8 cellular contexts compared by ENCODE assay signal in the genomic region with DNA sequence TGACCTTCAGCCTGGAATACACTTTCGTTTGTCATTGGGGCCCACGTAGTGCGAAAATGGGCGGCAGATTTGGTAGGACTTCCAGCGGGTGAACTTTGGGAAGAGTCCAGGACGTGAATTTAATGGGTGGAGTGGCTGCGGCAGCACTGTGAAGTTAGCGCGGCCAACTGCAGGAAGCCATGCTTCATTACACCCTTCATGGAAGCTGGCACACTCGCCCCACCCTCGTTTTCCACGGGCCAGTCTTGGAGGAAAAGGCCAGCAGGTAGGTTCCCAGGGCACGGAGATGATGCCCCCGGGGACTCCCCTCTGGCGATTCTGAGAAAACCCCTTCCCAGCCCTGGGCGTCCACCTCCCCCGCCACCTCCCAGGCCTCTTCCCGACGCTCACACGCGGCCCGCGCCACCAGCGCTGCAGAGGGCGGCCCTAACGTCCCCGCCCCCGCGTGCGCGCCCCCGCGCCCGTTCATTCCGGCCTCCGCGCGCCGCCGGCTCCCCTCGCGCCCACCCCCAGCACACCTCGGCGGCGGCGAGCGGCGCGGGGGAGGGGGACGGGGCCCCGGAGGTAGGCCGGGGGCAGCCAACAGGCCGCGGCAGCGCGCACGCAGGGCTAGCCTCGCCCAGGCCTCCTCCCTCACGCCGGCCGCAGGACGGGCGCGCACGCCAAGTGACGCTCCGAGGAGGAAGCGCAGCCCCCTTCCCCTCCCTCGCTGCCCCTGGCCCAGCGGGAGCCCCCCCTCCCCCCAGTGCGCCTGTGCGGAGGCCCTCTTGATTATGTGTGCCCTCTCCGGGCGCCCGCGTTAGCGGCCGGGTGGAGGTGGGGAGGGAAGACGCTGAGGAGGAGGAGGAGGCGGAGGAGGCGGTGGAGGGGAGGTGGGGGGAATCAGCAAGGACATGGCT. TPM values are rescaled to one million over a fixed set of nuclear protein-coding genes. Genes with fewer than 3 reads are reported as not detected.
DNase-seq lines count a peak whose midpoint lies in the region; ATAC-seq and TF ChIP-seq lines count a peak whose summit lies in the region.

A gene (plus strand): TSS at position 656 of the 899 bp plus-strand sequence. CDS start 413 bp downstream, outside the sequence.

- peaks cover 5% of the 10 kb centered on the region for H3K27me3 Mint-ChIP-seq in activated CD8-positive, alpha-beta memory T cell treated with anti-CD3 and anti-CD28 coated beads, Interleukin-2, amount 10 ng/mL, durations not matched to agents 7 days and 5 days
- H3K27me3 Mint-ChIP-seq in endodermal cell (ENCODE audit: insufficient read depth): no peaks in the 10 kb centered on the region
- no peaks in the 10 kb centered on the region for H3K27me3 Mint-ChIP-seq in mesothelial cell of epicardium (ENCODE audit: low read depth)

- H3K4me3 ChIP-seq in HL-60 (replicated peaks; ENCODE audit: insufficient read depth, low read length) (peak within 1 kb of the TSS; percentile 54), endodermal cell (ENCODE audit: low read length) (peak within 1 kb of the TSS; percentile 89)

- H3K4me1 ChIP-seq in endodermal cell (ENCODE audit: control insufficient read depth, insufficient read depth, low read length): peaks cover 18% of the 10 kb centered on the region

- H3K4me1 Mint-ChIP-seq in activated CD8-positive, alpha-beta memory T cell treated with anti-CD3 and anti-CD28 coated beads, Interleukin-2, amount 10 ng/mL, durations not matched to agents 7 days and 5 days: peaks cover 23% of the 10 kb centered on the region
- H3K4me1 Mint-ChIP-seq in endodermal cell: peaks cover 29% of the 10 kb centered on the region
- H3K4me1 Mint-ChIP-seq in mesothelial cell of epicardium: peaks cover 27% of the 10 kb centered on the region

- DNase-seq in CMK (ENCODE audit: low read depth): peak; percentile 84
- DNase-seq in HL-60 (ENCODE audit: low read depth in 1 of 2, low spot score in 1 of 2): peak; percentile 71 to 86
- peak; percentile 91 for DNase-seq in NOMO-1 treated with dmso at 0.1 percent for 144 hours (lab: John Stamatoyannopoulos, UW; ENCODE audit: unreplicated experiment)
- DNase-seq in activated CD8-positive, alpha-beta memory T cell treated with anti-CD3 and anti-CD28 coated beads, Interleukin-2, amount 10 ng/mL, durations not matched to agents 7 days and 5 days: peak; percentile 95
- peak; percentile 98 for DNase-seq in endodermal cell
- DNase-seq in mesothelial cell of epicardium (ENCODE audit: low spot score in 2 of 2, unreplicated experiment in 2 of 2): peak; percentile 93
- peak; percentile 88 to 89 for DNase-seq in stimulated activated CD8-positive, alpha-beta memory T cell treated with anti-CD3 and anti-CD28 coated beads, Interleukin-15, amount 100 ng/mL, for 48 hours (ENCODE audit: low read depth in 2 of 2)

- peak within 1 kb of the TSS; percentile 93 for H3K27ac Mint-ChIP-seq in activated CD8-positive, alpha-beta memory T cell treated with anti-CD3 and anti-CD28 coated beads, Interleukin-2, amount 10 ng/mL, durations not matched to agents 7 days and 5 days
- H3K27ac Mint-ChIP-seq in endodermal cell (peak within 1 kb of the TSS; percentile 98), mesothelial cell of epicardium (peak within 1 kb of the TSS; percentile 96)

- H3K36me3 Mint-ChIP-seq in activated CD8-positive, alpha-beta memory T cell treated with anti-CD3 and anti-CD28 coated beads, Interleukin-2, amount 10 ng/mL, durations not matched to agents 7 days and 5 days: peaks cover 11% of the 10 kb centered on the region
- H3K36me3 Mint-ChIP-seq in endodermal cell (ENCODE audit: low read depth) (peaks cover 18% of the 10 kb centered on the region), mesothelial cell of epicardium (peaks cover 6% of the 10 kb centered on the region)

- ATAC-seq in GM19455 (IDR thresholded peaks at IDR 0.05; ENCODE audit: unreplicated experiment): peak; percentile 81
- ATAC-seq in activated CD8-positive, alpha-beta memory T cell treated with anti-CD3 and anti-CD28 coated beads, Interleukin-2, amount 10 ng/mL, durations not matched to agents 7 days and 5 days: peak; percentile 90

- peak within 1 kb of the TSS; percentile 85 for H3K4me3 Mint-ChIP-seq in activated CD8-positive, alpha-beta memory T cell treated with anti-CD3 and anti-CD28 coated beads, Interleukin-2, amount 10 ng/mL, durations not matched to agents 7 days and 5 days
- H3K4me3 Mint-ChIP-seq in endodermal cell: peak within 1 kb of the TSS; percentile 75
- peak within 1 kb of the TSS; percentile 80 for H3K4me3 Mint-ChIP-seq in mesothelial cell of epicardium

- H3K27me3 ChIP-seq in HL-60 (ENCODE audit: insufficient read depth, poor library complexity, severe bottlenecking) (no peaks in the 10 kb centered on the region), endodermal cell (ENCODE audit: control insufficient read depth, insufficient read depth, low read length, poor library complexity, severe bottlenecking) (no peaks in the 10 kb centered on the region)

- H3K9ac ChIP-seq in endodermal cell (ENCODE audit: extremely low read depth, low read length, poor library complexity, severe bottlenecking): peak within 1 kb of the TSS; percentile 76

- WGBS in endodermal cell (ENCODE audit: insufficient coverage in 1 of 2, insufficient read length in 1 of 2), 2 experiments: 0% methylated on average over 33 to 78 of the region's 81 CpGs

- H3K27ac ChIP-seq in HL-60 (replicated peaks) (peak within 1 kb of the TSS; percentile 94), endodermal cell (ENCODE audit: low read depth, low read length) (peak within 1 kb of the TSS; percentile 72)

- no peaks in the 10 kb centered on the region for H3K9me3 Mint-ChIP-seq in activated CD8-positive, alpha-beta memory T cell treated with anti-CD3 and anti-CD28 coated beads, Interleukin-2, amount 10 ng/mL, durations not matched to agents 7 days and 5 days (ENCODE audit: low read depth)
- H3K9me3 Mint-ChIP-seq in endodermal cell: no peaks in the 10 kb centered on the region
- no peaks in the 10 kb centered on the region for H3K9me3 Mint-ChIP-seq in mesothelial cell of epicardium

- no peaks in the 10 kb centered on the region for H3K9me3 ChIP-seq in endodermal cell (ENCODE audit: control insufficient read depth, low read length)

- H3K36me3 ChIP-seq in endodermal cell (ENCODE audit: control insufficient read depth, insufficient read depth, low read length): peaks cover 24% of the 10 kb centered on the region

- no peak for TF ChIP-seq CTCF in HL-60 (IDR thresholded peaks at IDR 0.05; ENCODE audit: insufficient read depth, low read length)
- peak; percentile 61 for TF ChIP-seq CTCF in endodermal cell (conservative IDR thresholded peaks at IDR 0.05)
- TF ChIP-seq CTCF in mesothelial cell of epicardium (IDR thresholded peaks at IDR 0.05; ENCODE audit: unreplicated experiment): no peak

- CTCF ChIA-PET in activated CD8-positive, alpha-beta memory T cell treated with anti-CD3 and anti-CD28 coated beads, Interleukin-2, amount 10 ng/mL, durations not matched to agents 7 days and 5 days (lab: Charles Lee): interaction anchor here (1.0 to 1.1 kb wide), 2 partner anchors 16 to 38 kb away, joined by 3 to 5 read pairs; no protein-coding TSS in a partner anchor

RNA-seq across cellular contexts. Expression of the gene that starts here (rescaled TPM):
- 10 to 100 TPM; 42.2 to 65.2 TPM for total RNA-seq in activated CD8-positive, alpha-beta memory T cell treated with anti-CD3 and anti-CD28 coated beads, Interleukin-2, amount 10 ng/mL, durations not matched to agents 7 days and 5 days
- total RNA-seq in endodermal cell (10 to 100 TPM; 55.8 to 62.9 TPM), mesothelial cell of epicardium (56.1 to 64.4 TPM (median 62.5 TPM) in 3 replicates)
- polyA plus RNA-seq in endodermal cell (2013, experiment 1 of 2): 48.0 TPM
- 47.7 TPM for polyA plus RNA-seq in endodermal cell (2013, experiment 2 of 2)

Comparison
In these comparisons a context has a peak if more than half of its experiments do, and no peak if none do; other contexts are left out.
1. Peak in every context shown above with its lines: DNase-seq, ATAC-seq, H3K4me3 ChIP-seq and H3K27ac ChIP-seq.